ENCODE assay signal across 28 cellular contexts in the genomic region with DNA sequence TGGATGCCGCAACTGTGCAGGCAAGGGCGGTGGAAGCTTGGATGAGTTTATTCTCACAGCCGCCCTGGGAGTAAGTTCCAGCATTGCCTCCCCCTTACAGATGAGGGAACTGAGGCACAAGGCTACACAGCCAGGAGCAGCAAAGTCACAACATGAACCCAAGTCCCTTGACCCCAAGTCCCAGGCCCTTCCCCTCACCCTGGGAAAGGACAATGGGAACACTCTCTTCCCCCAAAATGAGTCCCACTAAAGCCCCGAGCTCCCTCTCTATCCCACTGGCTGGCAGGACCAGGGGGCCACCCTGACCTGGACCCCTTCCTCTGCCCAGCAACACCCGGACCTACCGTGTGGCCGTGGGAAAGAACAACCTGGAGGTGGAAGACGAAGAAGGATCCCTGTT. TPM values are rescaled to one million over a fixed set of nuclear protein-coding genes. Genes with fewer than 3 reads are reported as not detected.
DNase-seq lines count a peak whose midpoint lies in the region; ATAC-seq and TF ChIP-seq lines count a peak whose summit lies in the region.
"Had no signal": no experiment of that assay in that cellular context is flagged by ENCODE, and none has a peak within 500 bp of the region (broad histone marks: within the 10 kb centered on the region; RNA-seq: fewer than 3 reads in every experiment).

No MANE protein-coding gene starts in this region.

- H3K4me3 ChIP-seq in mesenchymal stem cell (ENCODE audit: insufficient read depth in 1 of 2, low read depth in 1 of 2, low read length in 2 of 2) (no peak overlapping the region), osteoblast (ENCODE audit: insufficient read depth, low read length) (no peak overlapping the region), smooth muscle cell (no peak overlapping the region), prostate gland (no peak overlapping the region)
- H3K4me3 ChIP-seq: BLaER1 had no signal

- no peaks in the 10 kb centered on the region for H3K79me2 ChIP-seq in osteoblast (ENCODE audit: insufficient read depth, low read length)
- H3K79me2 ChIP-seq in smooth muscle cell (ENCODE audit: low read depth): no peaks in the 10 kb centered on the region

- peaks cover 14 to 53% of the 10 kb centered on the region in 2 experiments for H3K27me3 ChIP-seq in mesenchymal stem cell (ENCODE audit: control insufficient read depth in 1 of 2, insufficient read depth in 1 of 2, low read length in 2 of 2)
- peaks cover 4% of the 10 kb centered on the region for H3K27me3 ChIP-seq in osteoblast (ENCODE audit: insufficient read depth, low read length)
- H3K27me3 ChIP-seq in smooth muscle cell (ENCODE audit: low read depth): peaks cover 13% of the 10 kb centered on the region
- no peaks in the 10 kb centered on the region for H3K27me3 ChIP-seq in prostate gland (replicated peaks; ENCODE audit: insufficient read depth)
- H3K27me3 ChIP-seq: BE2C, BLaER1 had no signal

- no peak overlapping the region for H3K4ac ChIP-seq in mesenchymal stem cell (ENCODE audit: low read depth in 1 of 2, low read length in 2 of 2)

- H3K9me3 ChIP-seq in T-helper 17 cell (ENCODE audit: control insufficient read depth, low read length, poor library complexity, severe bottlenecking) (no peaks in the 10 kb centered on the region), mesenchymal stem cell (ENCODE audit: control insufficient read depth, low read length) (no peaks in the 10 kb centered on the region), osteoblast (ENCODE audit: low read depth, low read length) (no peaks in the 10 kb centered on the region), smooth muscle cell (replicated peaks; ENCODE audit: low read depth) (no peaks in the 10 kb centered on the region), prostate gland (no peaks in the 10 kb centered on the region)
- H3K9me3 ChIP-seq: BE2C, BLaER1 had no signal

- no peak overlapping the region for H3K18ac ChIP-seq in mesenchymal stem cell (ENCODE audit: low read depth in 1 of 2, low read length in 2 of 2)

- ATAC-seq in T-helper 17 cell: no peak

- H3K9ac ChIP-seq in mesenchymal stem cell (ENCODE audit: low read length): no peak overlapping the region
- no peak overlapping the region for H3K9ac ChIP-seq in smooth muscle cell (ENCODE audit: low read depth)
- H3K9ac ChIP-seq: BLaER1 had no signal

- no peak overlapping the region for H3K23ac ChIP-seq in mesenchymal stem cell (ENCODE audit: low read length in 2 of 2)

- no peaks in the 10 kb centered on the region for H3F3A ChIP-seq in smooth muscle cell (ENCODE audit: low read depth)

- TF ChIP-seq CTCF in osteoblast (IDR thresholded peaks at IDR 0.05; ENCODE audit: extremely low read depth, low read depth, low read length) (no peak), smooth muscle cell (IDR thresholded peaks at IDR 0.05; ENCODE audit: borderline replicate concordance, insufficient read depth, poor library complexity, severe bottlenecking) (no peak), prostate gland (IDR thresholded peaks at IDR 0.05) (no peak)

- no peaks in the 10 kb centered on the region for H3K79me1 ChIP-seq in mesenchymal stem cell (replicated peaks; ENCODE audit: low read length, poor library complexity, severe bottlenecking)

- H3K27ac Mint-ChIP-seq in T-helper 17 cell: no peak overlapping the region
- H3K27ac Mint-ChIP-seq: CD14-positive monocyte; CD4-positive, alpha-beta memory T cell; CD4-positive, CD25-positive, alpha-beta regulatory T cell had no signal

- H3K4me1 ChIP-seq in mesenchymal stem cell (ENCODE audit: control insufficient read depth, insufficient read depth, low read depth, low read length) (no peaks in the 10 kb centered on the region), osteoblast (ENCODE audit: insufficient read depth, low read length) (no peaks in the 10 kb centered on the region), smooth muscle cell (ENCODE audit: low read depth) (no peaks in the 10 kb centered on the region), prostate gland (replicated peaks) (no peaks in the 10 kb centered on the region)
- H3K4me1 ChIP-seq: BE2C had no signal

- DNase-seq in T-helper 17 cell (no peak), mesenchymal stem cell (no peak), osteoblast (ENCODE audit: insufficient read length, low spot score, missing footprints) (peak; percentile 45), NCI-H187 (lab: John Stamatoyannopoulos, UW) (no peak), smooth muscle cell (lab: John Stamatoyannopoulos, UW; ENCODE audit: unreplicated experiment) (no peak), prostate gland (ENCODE audit: low spot score) (no peak), GM19238 (ENCODE audit: insufficient read length, low spot score) (no peak)
- DNase-seq: 8988T; ACHN; BE2C; C1 segment of cervical spinal cord; CD4-positive, alpha-beta memory T cell; CD4-positive, CD25-positive, alpha-beta regulatory T cell; CD8-positive, alpha-beta memory T cell; COR-L47; DMS 273 treated with DMSO at 0.1 percent for 48 hours; DMS153; DMS53; DMS79; DND-41; EL; GDM1 had no signal

- H3K4me2 ChIP-seq in mesenchymal stem cell (ENCODE audit: low read length, poor library complexity, severe bottlenecking) (no peak overlapping the region), osteoblast (ENCODE audit: insufficient read depth, low read length) (no peak overlapping the region), smooth muscle cell (no peak overlapping the region)
- H3K4me2 ChIP-seq: BLaER1 had no signal

- 91% methylated on average over 8 of the region's 8 CpGs for WGBS in mesenchymal stem cell
- WGBS in smooth muscle cell (ENCODE audit: low lambda C conversion rate): 95% methylated on average over 8 of the region's 8 CpGs
- 93% methylated on average over 8 of the region's 8 CpGs for WGBS in prostate gland

- H4K20me1 ChIP-seq in osteoblast (ENCODE audit: insufficient read depth, low read length) (no peaks in the 10 kb centered on the region), smooth muscle cell (ENCODE audit: low read depth) (no peaks in the 10 kb centered on the region)
- H4K20me1 ChIP-seq: BLaER1 had no signal

- no peak overlapping the region for H4K91ac ChIP-seq in mesenchymal stem cell (ENCODE audit: low read length)

- peak overlapping the region; percentile 52 for H3K4me3 Mint-ChIP-seq in T-helper 17 cell
- H3K4me3 Mint-ChIP-seq: CD4-positive, CD25-positive, alpha-beta regulatory T cell; CD8-positive, alpha-beta memory T cell had no signal

- no peak overlapping the region for H3K14ac ChIP-seq in mesenchymal stem cell (ENCODE audit: low read length in 2 of 2)

- no peaks in the 10 kb centered on the region for H3K36me3 ChIP-seq in mesenchymal stem cell (ENCODE audit: control insufficient read depth in 1 of 2, insufficient read depth in 2 of 2, low read depth in 1 of 2, low read length in 2 of 2)
- no peaks in the 10 kb centered on the region for H3K36me3 ChIP-seq in osteoblast (ENCODE audit: insufficient read depth, low read length)
- no peaks in the 10 kb centered on the region for H3K36me3 ChIP-seq in smooth muscle cell (ENCODE audit: low read depth)
- no peaks in the 10 kb centered on the region for H3K36me3 ChIP-seq in prostate gland
- H3K36me3 ChIP-seq: BE2C, BLaER1 had no signal

- no peak overlapping the region for H2BK5ac ChIP-seq in mesenchymal stem cell (ENCODE audit: low read depth, low read length, poor library complexity, severe bottlenecking)

- peaks cover 6% of the 10 kb centered on the region for H3K4me1 Mint-ChIP-seq in T-helper 17 cell
- H3K4me1 Mint-ChIP-seq: CD14-positive monocyte; CD4-positive, CD25-positive, alpha-beta regulatory T cell had no signal

- no peak overlapping the region for H2BK12ac ChIP-seq in mesenchymal stem cell (ENCODE audit: low read length in 2 of 2)

- H2BK15ac ChIP-seq in mesenchymal stem cell (ENCODE audit: low read depth, poor library complexity, severe bottlenecking): no peak overlapping the region

- intact Hi-C loops in prostate gland (cut with DNase I): no loop called here

- no peak overlapping the region for H2AK5ac ChIP-seq in mesenchymal stem cell (ENCODE audit: low read length, severe bottlenecking)

- H2AFZ ChIP-seq in mesenchymal stem cell (ENCODE audit: low read depth, low read length) (no peak overlapping the region), osteoblast (ENCODE audit: low read length) (no peak overlapping the region), smooth muscle cell (ENCODE audit: low read depth) (no peak overlapping the region)

- H3K27me3 Mint-ChIP-seq in T-helper 17 cell: peaks cover 15% of the 10 kb centered on the region
- H3K27me3 Mint-ChIP-seq: CD4-positive, CD25-positive, alpha-beta regulatory T cell had no signal

- no peak overlapping the region for H2BK120ac ChIP-seq in mesenchymal stem cell (ENCODE audit: low read depth, low read length)

- no peaks in the 10 kb centered on the region for H3K36me3 Mint-ChIP-seq in T-helper 17 cell (ENCODE audit: low read depth)
- H3K36me3 Mint-ChIP-seq: CD14-positive monocyte; CD4-positive, alpha-beta memory T cell; CD4-positive, CD25-positive, alpha-beta regulatory T cell; CD8-positive, alpha-beta memory T cell had no signal

- H3K27ac ChIP-seq in mesenchymal stem cell (ENCODE audit: low read length, poor library complexity, severe bottlenecking) (no peak overlapping the region), osteoblast (ENCODE audit: low read depth, low read length) (no peak overlapping the region), smooth muscle cell (ENCODE audit: low read depth) (no peak overlapping the region), prostate gland (no peak overlapping the region)
- H3K27ac ChIP-seq: BLaER1 had no signal

- H4K8ac ChIP-seq in mesenchymal stem cell (ENCODE audit: low read length): peak overlapping the region; percentile 31

- TF ChIP-seq POLR2A in prostate gland (IDR thresholded peaks at IDR 0.05): no peak

RNA-seq across cellular contexts. Expression of a gene that starts 3.9 kb away (rescaled TPM):
- total RNA-seq in T-helper 17 cell (1 to 10 TPM; 2.7 to 2.9 TPM), osteoblast (not detected in 2 replicates), smooth muscle cell (not detected in 2 replicates), prostate gland (not detected)
- 0.08 TPM for polyA plus RNA-seq in mesenchymal stem cell (2013, experiment 1 of 2)
- polyA plus RNA-seq in mesenchymal stem cell (2013, experiment 2 of 2): not detected
- 1.2 TPM in 1 of 2 replicates, not detected in the other for polyA plus RNA-seq in smooth muscle cell
- total RNA-seq: CD8-positive, alpha-beta memory T cell; Daoy; G401 had no signal
- polyA plus RNA-seq: AG04450; CD14-positive monocyte; CD4-positive, alpha-beta memory T cell; CD4-positive, CD25-positive, alpha-beta regulatory T cell; CD8-positive, alpha-beta memory T cell had no signal

RNA-seq across cellular contexts. Expression of a gene that starts 14.4 kb away (rescaled TPM):
- not detected for total RNA-seq in T-helper 17 cell
- polyA plus RNA-seq in mesenchymal stem cell (2013, experiment 1 of 2): not detected
- not detected for polyA plus RNA-seq in mesenchymal stem cell (2013, experiment 2 of 2)
- total RNA-seq in osteoblast: not detected in 2 replicates
- total RNA-seq in smooth muscle cell: 2.6 TPM in 1 of 2 replicates, not detected in the other
- not detected in 2 replicates for polyA plus RNA-seq in smooth muscle cell
- 1 to 10 TPM in 1 of 2 donors, not detected in 1; 5.4 TPM for total RNA-seq in prostate gland
- total RNA-seq: A673; CD4-positive, alpha-beta memory T cell; CD4-positive, CD25-positive, alpha-beta regulatory T cell; CD8-positive, alpha-beta memory T cell; Daoy; G401 had no signal
- polyA plus RNA-seq: AG04450; CD14-positive monocyte; CD4-positive, alpha-beta memory T cell; CD4-positive, CD25-positive, alpha-beta regulatory T cell; CD8-positive, alpha-beta memory T cell had no signal

RNA-seq across cellular contexts. Expression of a gene that starts 32.4 kb away (rescaled TPM):
- total RNA-seq in T-helper 17 cell: 100 to 1,000 TPM; 135 to 197 TPM
- polyA plus RNA-seq in mesenchymal stem cell (2013, experiment 1 of 2): 46.3 TPM
- 45.6 TPM for polyA plus RNA-seq in mesenchymal stem cell (2013, experiment 2 of 2)
- 35.8 and 36.8 TPM in 2 replicates for total RNA-seq in osteoblast
- 7.0 and 10.4 TPM in 2 replicates for total RNA-seq in smooth muscle cell
- 22.9 and 34.1 TPM in 2 replicates for polyA plus RNA-seq in smooth muscle cell
- 100 to 1,000 TPM in 1 of 2 donors, 10 to 100 TPM in 1; 69.9 to 281 TPM for total RNA-seq in prostate gland

RNA-seq across cellular contexts. Expression of a gene that starts 33.8 kb away (rescaled TPM):
- not detected for total RNA-seq in T-helper 17 cell
- polyA plus RNA-seq in mesenchymal stem cell (2013, experiment 1 of 2): not detected
- not detected for polyA plus RNA-seq in mesenchymal stem cell (2013, experiment 2 of 2)
- total RNA-seq in osteoblast: 0.36 TPM in 1 of 2 replicates, not detected in the other
- total RNA-seq in smooth muscle cell: not detected in 2 replicates
- not detected in 2 replicates for polyA plus RNA-seq in smooth muscle cell
- total RNA-seq in prostate gland: 1 to 10 TPM in 1 of 2 donors, not detected in 1; 1.1 TPM
- total RNA-seq: A673; CD4-positive, alpha-beta memory T cell; CD4-positive, CD25-positive, alpha-beta regulatory T cell; CD8-positive, alpha-beta memory T cell; Daoy; G401 had no signal
- polyA plus RNA-seq: AG04450; CD14-positive monocyte; CD4-positive, alpha-beta memory T cell; CD4-positive, CD25-positive, alpha-beta regulatory T cell; CD8-positive, alpha-beta memory T cell had no signal
